17 cellular contexts compared by ENCODE assay signal in genomic region chr15:28178290-28178689, GRCh38.
"Had no signal": no experiment of that assay in that cellular context is flagged by ENCODE, and none has a peak within 500 bp of the region (broad histone marks: within the 10 kb centered on the region; RNA-seq: fewer than 3 reads in every experiment).

No MANE protein-coding gene starts in this region.

- H3K9me3 Mint-ChIP-seq: activated B cell treated with CpG ODN at 0.5 μM for 24 hours; activated naive CD4-positive, alpha-beta T cell treated with anti-CD3 and anti-CD28 coated beads, Interleukin-2, amount 50 U/mL, for 72 hours; activated T-cell treated with anti-CD3 and anti-CD28 coated beads, Interleukin-2, amount 50 U/mL, for 24 hours; activated T-helper 17 cell treated with anti-CD3 and anti-CD28 coated beads, Interleukin-2, amount 50 U/mL, for 72 hours; memory B cell had no signal

- H3K4me3 Mint-ChIP-seq: activated B cell treated with CpG ODN at 0.5 μM for 24 hours; activated CD4-positive, alpha-beta T cell treated with anti-CD3 and anti-CD28 coated beads for 36 hours; activated T-cell treated with anti-CD3 and anti-CD28 coated beads, Interleukin-2, amount 50 U/mL, for 24 hours; activated T-helper 17 cell treated with anti-CD3 and anti-CD28 coated beads, Interleukin-2, amount 50 U/mL, for 72 hours; memory B cell had no signal

- H3K27me3 Mint-ChIP-seq: activated B cell treated with CpG ODN at 0.5 μM for 24 hours; activated CD4-positive, alpha-beta T cell treated with anti-CD3 and anti-CD28 coated beads for 36 hours; activated T-cell treated with anti-CD3 and anti-CD28 coated beads, Interleukin-2, amount 50 U/mL, for 24 hours; activated T-helper 17 cell treated with anti-CD3 and anti-CD28 coated beads, Interleukin-2, amount 50 U/mL, for 72 hours; memory B cell had no signal

- H3K27me3 ChIP-seq: tibial nerve had no signal

- H3K27ac Mint-ChIP-seq: activated B cell treated with CpG ODN at 0.5 μM for 24 hours; activated CD4-positive, alpha-beta T cell treated with anti-CD3 and anti-CD28 coated beads for 36 hours; activated naive CD4-positive, alpha-beta T cell treated with anti-CD3 and anti-CD28 coated beads, Interleukin-2, amount 50 U/mL, for 72 hours; activated T-cell treated with anti-CD3 and anti-CD28 coated beads, Interleukin-2, amount 50 U/mL, for 24 hours; activated T-helper 17 cell treated with anti-CD3 and anti-CD28 coated beads, Interleukin-2, amount 50 U/mL, for 72 hours; memory B cell had no signal

- ATAC-seq: activated CD4-positive, alpha-beta T cell treated with anti-CD3 and anti-CD28 coated beads for 36 hours; activated naive CD4-positive, alpha-beta T cell treated with anti-CD3 and anti-CD28 coated beads, Interleukin-2, amount 50 U/mL, for 72 hours; activated T-helper 17 cell treated with anti-CD3 and anti-CD28 coated beads, Interleukin-2, amount 50 U/mL, for 72 hours; stimulated activated naive CD8-positive, alpha-beta T cell treated with anti-CD3 and anti-CD28 coated beads, Interleukin-15, Interleukin-2, amounts not matched to agents 100 U/mL and 50 U/mL, for 24 hours had no signal

- H3K4me1 Mint-ChIP-seq: activated B cell treated with CpG ODN at 0.5 μM for 24 hours; activated CD4-positive, alpha-beta T cell treated with anti-CD3 and anti-CD28 coated beads for 36 hours; activated T-helper 17 cell treated with anti-CD3 and anti-CD28 coated beads, Interleukin-2, amount 50 U/mL, for 72 hours; memory B cell had no signal

- DNase-seq: activated B cell treated with CpG ODN at 0.5 μM for 24 hours; activated CD4-positive, alpha-beta T cell treated with anti-CD3 and anti-CD28 coated beads for 36 hours; activated CD4-positive, alpha-beta T cell treated with anti-CD3 and anti-CD28 coated beads, Interleukin-2, amount 50 U/mL, for 4 hours; activated CD8-positive, alpha-beta memory T cell treated with anti-CD3 and anti-CD28 coated beads for 24 hours; activated CD8-positive, alpha-beta memory T cell treated with anti-CD3 and anti-CD28 coated beads, Interleukin-2, amount 50 U/mL, for 4 hours; activated T-cell treated with anti-CD3 and anti-CD28 coated beads, Interleukin-2, amount 50 U/mL, for 24 hours; cerebellar nuclear complex; glutamatergic neuron; hypothalamus; stimulated activated CD4-positive, alpha-beta T cell treated with anti-CD3 and anti-CD28 coated beads, Interleukin-4, amount 100 ng/mL, for 24 hours; stimulated activated naive CD8-positive, alpha-beta T cell treated with anti-CD3 and anti-CD28 coated beads, Interleukin-15, Interleukin-2, amounts not matched to agents 100 U/mL and 50 U/mL, for 24 hours; substantia nigra; T1000 had no signal

- H3K4me3 ChIP-seq: tibial nerve had no signal

- H3K9me3 ChIP-seq: tibial nerve had no signal
